In the genomic region with DNA sequence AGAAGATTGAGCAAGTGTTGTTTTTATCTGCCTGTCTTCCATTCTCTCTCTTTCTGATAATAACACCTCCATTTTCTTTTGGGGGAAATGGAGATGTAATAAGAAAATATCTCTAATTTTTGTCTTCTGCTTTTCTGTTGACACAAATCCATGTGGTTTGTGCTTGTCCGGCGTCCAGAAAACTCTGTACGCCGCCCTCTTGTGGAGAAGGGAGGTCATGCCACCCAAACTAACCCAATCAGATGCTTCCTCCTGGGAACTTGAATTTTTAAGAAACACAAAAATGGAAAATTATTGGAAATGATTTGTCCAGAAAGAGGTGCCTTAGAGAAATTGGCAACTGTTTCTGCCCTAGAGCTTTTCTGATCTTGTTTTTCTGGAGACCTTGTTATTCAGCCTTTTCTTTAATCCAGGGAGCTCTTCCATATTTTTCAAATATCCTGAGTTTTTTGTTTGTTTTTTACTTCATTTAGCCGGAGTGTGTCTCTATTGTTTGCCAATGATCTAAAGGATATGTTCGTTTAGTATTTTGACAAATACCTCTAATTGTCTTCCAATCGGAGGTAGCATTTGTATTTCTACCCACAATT, we compare ENCODE assay signal across 8 cellular contexts. TPM values are rescaled to one million over a fixed set of nuclear protein-coding genes. Genes with fewer than 3 reads are reported as not detected.
DNase-seq lines count a peak whose midpoint lies in the region; ATAC-seq and TF ChIP-seq lines count a peak whose summit lies in the region.

No MANE protein-coding gene starts in this region.

- H3K4me1 ChIP-seq in gastroesophageal sphincter (peaks cover 0 to 4% (median 0%) of the 10 kb centered on the region in 3 donors), neuronal stem cell (ENCODE audit: control insufficient read depth in 2 of 2, insufficient read depth in 1 of 2, low read depth in 1 of 2, low read length in 2 of 2) (no peaks in the 10 kb centered on the region)

- H2BK15ac ChIP-seq in neuronal stem cell (ENCODE audit: low read length), result no peak overlapping the region

- no peak overlapping the region for H4K91ac ChIP-seq in neuronal stem cell (ENCODE audit: low read depth, low read length, poor library complexity)

- H3K23ac ChIP-seq in neuronal stem cell (ENCODE audit: low read depth, low read length, poor library complexity), result no peak overlapping the region

- H3K4me2 ChIP-seq in neuronal stem cell (ENCODE audit: insufficient read depth, low read length, poor library complexity, severe bottlenecking), result no peak overlapping the region

- DNase-seq in AG10803 (ENCODE audit: low read depth) (peak; percentile 64), GM13976 (ENCODE audit: low spot score) (peak; percentile 63), NCI-H226 (peak; percentile 8), activated T-cell treated with anti-CD3 and anti-CD28 coated beads for 4 hours (peak; percentile 27), retina (peak; percentile 56), neuronal stem cell (ENCODE audit: low spot score) (no peak)

- H3K27me3 ChIP-seq in gastroesophageal sphincter (no peaks in the 10 kb centered on the region), neuronal stem cell (ENCODE audit: control insufficient read depth in 3 of 3, insufficient read depth in 3 of 3, low read depth in 1 of 3, low read length in 3 of 3) (no peaks in the 10 kb centered on the region)

- no peak overlapping the region for H3K9ac ChIP-seq in neuronal stem cell (ENCODE audit: low read depth, low read length, poor library complexity)

- TF ChIP-seq EP300 in gastroesophageal sphincter (IDR thresholded peaks at IDR 0.05), result no peak

- H4K8ac ChIP-seq in neuronal stem cell (ENCODE audit: low read depth, low read length), result no peak overlapping the region

- no peak overlapping the region for H2AK5ac ChIP-seq in neuronal stem cell (ENCODE audit: low read depth, low read length)

- H2BK12ac ChIP-seq in neuronal stem cell (ENCODE audit: low read length), result no peak overlapping the region

- no peak for TF ChIP-seq POLR2A in gastroesophageal sphincter (IDR thresholded peaks at IDR 0.05)

- H3K4ac ChIP-seq in neuronal stem cell (ENCODE audit: low read length), result no peak overlapping the region

- no peak overlapping the region for H3K18ac ChIP-seq in neuronal stem cell (ENCODE audit: low read length)

- H3K36me3 ChIP-seq in gastroesophageal sphincter, result no peaks in the 10 kb centered on the region
- H3K36me3 ChIP-seq in neuronal stem cell (replicated peaks in 1 of 2; ENCODE audit: control insufficient read depth in 2 of 2, insufficient read depth in 2 of 2, low read length in 2 of 2), result no peaks in the 10 kb centered on the region

- H3K9me3 ChIP-seq in gastroesophageal sphincter (peaks cover 0 to 10% (median 0%) of the 10 kb centered on the region in 3 donors), neuronal stem cell (replicated peaks in 1 of 2; ENCODE audit: control insufficient read depth in 2 of 2, insufficient read depth in 1 of 2, low read depth in 1 of 2, low read length in 2 of 2) (no peaks in the 10 kb centered on the region)

- H2BK5ac ChIP-seq in neuronal stem cell (ENCODE audit: low read length), result no peak overlapping the region

- no peak overlapping the region for H2AFZ ChIP-seq in neuronal stem cell (ENCODE audit: low read length)

- whole genome bisulfite sequencing in gastroesophageal sphincter (ENCODE audit: low coverage in 1 of 2), 2 donors, result 26 to 30% methylated on average over 7 of the region's 7 CpGs
- no CpG with 5 or more reads among the region's 7 CpGs for whole genome bisulfite sequencing in neuronal stem cell (ENCODE audit: extremely low coverage in 2 of 2, insufficient read length in 2 of 2, insufficient replicate concordance in 1 of 2), 2 donors

- H3K27ac ChIP-seq in gastroesophageal sphincter (no peak overlapping the region), neuronal stem cell (replicated peaks; ENCODE audit: low read length) (no peak overlapping the region)

- H2BK120ac ChIP-seq in neuronal stem cell (ENCODE audit: low read depth, low read length), result no peak overlapping the region

- no peaks in the 10 kb centered on the region for H3K79me1 ChIP-seq in neuronal stem cell (ENCODE audit: low read depth, low read length)

- ATAC-seq in gastroesophageal sphincter (no peak), GM21367 (IDR thresholded peaks at IDR 0.05; ENCODE audit: unreplicated experiment) (no peak)

- H3K14ac ChIP-seq in neuronal stem cell (ENCODE audit: low read length), result no peak overlapping the region

- no peak overlapping the region for H3K4me3 ChIP-seq in AG10803 (ENCODE audit: low read length)
- no peak overlapping the region for H3K4me3 ChIP-seq in gastroesophageal sphincter
- H3K4me3 ChIP-seq in neuronal stem cell (ENCODE audit: low read length in 2 of 2), result no peak overlapping the region

- peak; percentile 86 for TF ChIP-seq CTCF in AG10803 (conservative IDR thresholded peaks at IDR 0.05; ENCODE audit: low read length)
- peak; percentile 66 for TF ChIP-seq CTCF in GM13976 (IDR thresholded peaks at IDR 0.05; ENCODE audit: borderline replicate concordance, control extremely low read depth, extremely low read depth, insufficient read depth, missing control alignments)
- TF ChIP-seq CTCF in gastroesophageal sphincter (IDR thresholded peaks at IDR 0.05), result peak; percentile 55 to 79 (median 67)

- in situ Hi-C loops in GM13976 (cut with MboI; ENCODE audit: low sequenced_read_pairs, unreplicated experiment), result no loop called here

RNA-seq across cellular contexts. Expression of gene FNDC1, which starts 17.8 kb away (rescaled TPM):
- 1 to 10 TPM in 2 of 4 donors, under 1 TPM in 2; 0.27 to 9.9 (median 1.5) TPM for total RNA-seq in gastroesophageal sphincter
- 0.14 TPM for polyA plus RNA-seq in neuronal stem cell (2013, experiment 1 of 2)
- 0.12 TPM for polyA plus RNA-seq in neuronal stem cell (2013, experiment 2 of 2)
